28 cellular contexts compared by ENCODE assay signal in genomic region chr18:60692277-60692676, GRCh38.
A peak's percentile ranks its signal among the peaks of the same experiment; 100 is the strongest.
DNase-seq lines count a peak whose midpoint lies in the region; ATAC-seq, FAIRE-seq and TF ChIP-seq lines count a peak whose summit lies in the region.
"Had no signal": no experiment of that assay in that cellular context is flagged by ENCODE, and none has a peak within 500 bp of the region (broad histone marks: within the 10 kb centered on the region; RNA-seq: fewer than 3 reads in every experiment).

No MANE protein-coding gene starts in this region.

- no peaks in the 10 kb centered on the region for H3K79me1 ChIP-seq in mesendoderm (ENCODE audit: low read length)

- no peak for FAIRE-seq in bronchial epithelial cell (lab: Jason Lieb, UNC)
- FAIRE-seq: A204.1, GM12878, GM12892, GM18507 had no signal

- no peak overlapping the region for H3K9ac ChIP-seq in mesendoderm (ENCODE audit: low read length)
- H3K9ac ChIP-seq: BLaER1 had no signal

- H3K4me1 ChIP-seq in mesendoderm (ENCODE audit: control insufficient read depth, low read depth, low read length): no peaks in the 10 kb centered on the region
- H3K4me1 ChIP-seq: BE2C, BLaER1 had no signal

- no peaks in the 10 kb centered on the region for H3K27me3 ChIP-seq in bronchial epithelial cell (ENCODE audit: control insufficient read depth, insufficient read depth, low read length)
- H3K27me3 ChIP-seq in mesendoderm (ENCODE audit: insufficient read depth, low read length, poor library complexity): no peaks in the 10 kb centered on the region
- H3K27me3 ChIP-seq: BE2C, BLaER1 had no signal

- no peak overlapping the region for H3K4ac ChIP-seq in mesendoderm (ENCODE audit: low read depth, low read length)

- H3K36me3 ChIP-seq in bronchial epithelial cell (ENCODE audit: control insufficient read depth, insufficient read depth, low read length) (no peaks in the 10 kb centered on the region), mesendoderm (ENCODE audit: control insufficient read depth, insufficient read depth, low read length) (no peaks in the 10 kb centered on the region)
- H3K36me3 ChIP-seq: BE2C, BLaER1 had no signal

- H3K56ac ChIP-seq in mesendoderm (ENCODE audit: low read length): no peak overlapping the region

- no peaks in the 10 kb centered on the region for H3K79me2 ChIP-seq in mesendoderm (ENCODE audit: control insufficient read depth, insufficient read depth, low read length)

- H3K4me2 ChIP-seq in mesendoderm (ENCODE audit: low read length): no peak overlapping the region
- H3K4me2 ChIP-seq: BLaER1 had no signal

- no CpG with 5 or more reads among the region's 4 CpGs for WGBS in mesendoderm (ENCODE audit: extremely low coverage, insufficient coverage, low lambda C conversion rate)

- H4K8ac ChIP-seq in mesendoderm (ENCODE audit: low read depth, low read length): no peak overlapping the region

- ATAC-seq in GM21737 (IDR thresholded peaks at IDR 0.05; ENCODE audit: unreplicated experiment): no peak
- no peak for ATAC-seq in SK-N-SH treated with all-trans-retinoic acid at 6 μM for 48 hours
- ATAC-seq in HG02970 (IDR thresholded peaks at IDR 0.05; ENCODE audit: low FRiP score, unreplicated experiment): no peak
- ATAC-seq: GM12878 had no signal

- H2AK5ac ChIP-seq in mesendoderm (ENCODE audit: low read length): no peak overlapping the region

- H2BK15ac ChIP-seq in mesendoderm (replicated peaks; ENCODE audit: low read depth): no peak overlapping the region

- TF ChIP-seq CTCF in bronchial epithelial cell (IDR thresholded peaks at IDR 0.05; ENCODE audit: insufficient read depth, low read length, severe bottlenecking) (no peak), epithelial cell of esophagus (IDR thresholded peaks at IDR 0.05; ENCODE audit: insufficient read depth, low read depth, low read length, missing control alignments) (no peak)

- H3K23ac ChIP-seq in mesendoderm (ENCODE audit: low read length): no peak overlapping the region

- H3K27ac ChIP-seq in mesendoderm (ENCODE audit: low read depth, low read length): no peak overlapping the region
- H3K27ac ChIP-seq: BLaER1 had no signal

- no peak overlapping the region for H2BK5ac ChIP-seq in mesendoderm (ENCODE audit: low read length)

- H4K5ac ChIP-seq in mesendoderm (ENCODE audit: low read length): no peak overlapping the region

- DNase-seq in NCI-H69 (lab: John Stamatoyannopoulos, UW) (peak; percentile 39), bronchial epithelial cell (ENCODE audit: low read depth) (peak; percentile 12), epithelial cell of esophagus (ENCODE audit: low read depth) (peak; percentile 3), mesendoderm (peak; percentile 3), NCI-H345 treated with DMSO at 0.1 percent for 48 hours (lab: John Stamatoyannopoulos, UW; ENCODE audit: unreplicated experiment) (no peak)
- DNase-seq: 8988T; ACHN; BE2C; C1 segment of cervical spinal cord; CD4-positive, alpha-beta memory T cell; CD4-positive, CD25-positive, alpha-beta regulatory T cell; CD8-positive, alpha-beta memory T cell; COR-L47; DMS 273 treated with DMSO at 0.1 percent for 48 hours; DMS153; DMS53; DMS79; DND-41; EL; GDM1 had no signal

- H2BK120ac ChIP-seq in mesendoderm (ENCODE audit: low read depth, low read length): no peak overlapping the region

- no peak overlapping the region for H3K18ac ChIP-seq in mesendoderm (ENCODE audit: low read length)

- H3K4me3 ChIP-seq in bronchial epithelial cell (ENCODE audit: low read depth, low read length) (no peak overlapping the region), epithelial cell of esophagus (ENCODE audit: low read length) (no peak overlapping the region), mesendoderm (ENCODE audit: low read length) (no peak overlapping the region)
- H3K4me3 ChIP-seq: BLaER1, GM12878 had no signal

TF ChIP-seq in SK-N-SH treated with all-trans-retinoic acid at 6 μM for 48 hours, 23 proteins besides CTCF, POLR2A, EP300 and RAD21:
- TF ChIP-seq ZC3H10 (CRISPR knock-in tag; IDR thresholded peaks at IDR 0.05) (no peak), CREB5 (CRISPR knock-in tag; IDR thresholded peaks at IDR 0.05; ENCODE audit: low read depth) (no peak), PATZ1 (CRISPR knock-in tag; IDR thresholded peaks at IDR 0.05; ENCODE audit: borderline replicate concordance) (no peak), TCF4 (CRISPR knock-in tag; IDR thresholded peaks at IDR 0.05; ENCODE audit: borderline replicate concordance) (no peak)
